Comparison of ENCODE assay signal across 2 cellular contexts in genomic region chr10:99540673-99541531, GRCh38.
TF ChIP-seq lines count a peak whose summit lies in the region.

No MANE protein-coding gene starts in this region.

TF ChIP-seq in WTC11, 78 proteins besides CTCF, POLR2A, EP300 and RAD21 (continued from another document):
- TF ChIP-seq, protein P1, sequence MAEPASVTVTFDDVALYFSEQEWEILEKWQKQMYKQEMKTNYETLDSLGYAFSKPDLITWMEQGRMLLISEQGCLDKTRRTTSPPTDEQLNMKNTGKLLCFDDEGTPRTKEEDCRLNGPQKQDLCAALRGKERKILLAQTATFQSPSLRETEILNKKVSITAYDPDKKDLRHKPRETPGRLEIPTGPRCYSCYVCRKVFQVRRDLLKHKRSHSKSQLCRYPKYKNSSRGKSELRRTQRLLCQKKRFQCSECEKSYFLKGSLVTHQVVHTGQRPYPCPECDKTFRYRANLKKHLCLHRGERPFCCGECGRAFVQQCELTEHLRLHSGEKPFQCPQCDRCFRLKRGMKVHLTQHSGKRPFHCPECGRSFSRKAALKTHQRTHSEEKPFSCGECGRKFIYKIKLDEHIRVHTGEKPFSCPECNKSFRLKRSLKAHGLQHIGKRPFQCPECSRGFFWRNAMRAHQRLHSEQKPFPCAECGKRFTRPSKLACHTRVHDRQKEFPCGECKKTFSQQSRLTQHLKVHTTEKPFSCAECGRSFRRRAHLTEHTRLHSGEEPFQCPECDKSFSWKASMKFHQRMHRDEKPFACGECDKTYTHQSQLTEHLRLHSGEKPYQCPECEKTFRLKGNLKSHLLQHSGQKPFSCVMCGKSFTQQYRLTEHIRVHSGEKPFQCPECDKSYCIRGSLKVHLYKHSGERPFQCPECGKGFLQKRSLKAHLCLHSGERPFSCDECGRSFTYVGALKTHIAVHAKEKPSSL (CRISPR knock-in tag; conservative IDR thresholded peaks at IDR 0.05), result no peak
TF ChIP-seq in WTC11: peak in this region for 1.

TF ChIP-seq in HepG2, 621 proteins besides CTCF, POLR2A, EP300 and RAD21 (continued from another document):
- TF ChIP-seq, protein P2, sequence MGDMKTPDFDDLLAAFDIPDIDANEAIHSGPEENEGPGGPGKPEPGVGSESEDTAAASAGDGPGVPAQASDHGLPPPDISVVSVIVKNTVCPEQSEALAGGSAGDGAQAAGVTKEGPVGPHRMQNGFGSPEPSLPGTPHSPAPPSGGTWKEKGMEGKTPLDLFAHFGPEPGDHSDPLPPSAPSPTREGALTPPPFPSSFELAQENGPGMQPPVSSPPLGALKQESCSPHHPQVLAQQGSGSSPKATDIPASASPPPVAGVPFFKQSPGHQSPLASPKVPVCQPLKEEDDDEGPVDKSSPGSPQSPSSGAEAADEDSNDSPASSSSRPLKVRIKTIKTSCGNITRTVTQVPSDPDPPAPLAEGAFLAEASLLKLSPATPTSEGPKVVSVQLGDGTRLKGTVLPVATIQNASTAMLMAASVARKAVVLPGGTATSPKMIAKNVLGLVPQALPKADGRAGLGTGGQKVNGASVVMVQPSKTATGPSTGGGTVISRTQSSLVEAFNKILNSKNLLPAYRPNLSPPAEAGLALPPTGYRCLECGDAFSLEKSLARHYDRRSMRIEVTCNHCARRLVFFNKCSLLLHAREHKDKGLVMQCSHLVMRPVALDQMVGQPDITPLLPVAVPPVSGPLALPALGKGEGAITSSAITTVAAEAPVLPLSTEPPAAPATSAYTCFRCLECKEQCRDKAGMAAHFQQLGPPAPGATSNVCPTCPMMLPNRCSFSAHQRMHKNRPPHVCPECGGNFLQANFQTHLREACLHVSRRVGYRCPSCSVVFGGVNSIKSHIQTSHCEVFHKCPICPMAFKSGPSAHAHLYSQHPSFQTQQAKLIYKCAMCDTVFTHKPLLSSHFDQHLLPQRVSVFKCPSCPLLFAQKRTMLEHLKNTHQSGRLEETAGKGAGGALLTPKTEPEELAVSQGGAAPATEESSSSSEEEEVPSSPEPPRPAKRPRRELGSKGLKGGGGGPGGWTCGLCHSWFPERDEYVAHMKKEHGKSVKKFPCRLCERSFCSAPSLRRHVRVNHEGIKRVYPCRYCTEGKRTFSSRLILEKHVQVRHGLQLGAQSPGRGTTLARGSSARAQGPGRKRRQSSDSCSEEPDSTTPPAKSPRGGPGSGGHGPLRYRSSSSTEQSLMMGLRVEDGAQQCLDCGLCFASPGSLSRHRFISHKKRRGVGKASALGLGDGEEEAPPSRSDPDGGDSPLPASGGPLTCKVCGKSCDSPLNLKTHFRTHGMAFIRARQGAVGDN (CRISPR knock-in tag; IDR thresholded peaks at IDR 0.05), result peak; percentile 25; the same call in 1 of the 2 replicates
- TF ChIP-seq REL (CRISPR knock-in tag; conservative IDR thresholded peaks at IDR 0.05), result no peak
- peak; percentile 83 for TF ChIP-seq BCL6 (CRISPR knock-in tag; IDR thresholded peaks at IDR 0.05)
- TF ChIP-seq JDP2 (CRISPR knock-in tag; IDR thresholded peaks at IDR 0.05; ENCODE audit: borderline replicate concordance), result no peak
- no peak for TF ChIP-seq ZNF350 (CRISPR knock-in tag; IDR thresholded peaks at IDR 0.05; ENCODE audit: borderline replicate concordance, low read depth)
- TF ChIP-seq RNF2 (conservative IDR thresholded peaks at IDR 0.05; ENCODE audit: low read depth), result peak; percentile 80; the same call in 1 of the 2 replicates
- TF ChIP-seq EZH2 (conservative IDR thresholded peaks at IDR 0.05; ENCODE audit: low read depth, low read length), result 0 out of 2 replicates have a peak, but pooled peaks have one; percentile 78
- TF ChIP-seq ZNF446 (CRISPR knock-in tag; IDR thresholded peaks at IDR 0.05), result no peak
- no peak for TF ChIP-seq CREB1 (IDR thresholded peaks at IDR 0.05)
- TF ChIP-seq CREB1 (CRISPR knock-in tag; IDR thresholded peaks at IDR 0.05), result no peak
- no peak for TF ChIP-seq PAX8 (CRISPR knock-in tag; IDR thresholded peaks at IDR 0.05; ENCODE audit: borderline replicate concordance)
- no peak for TF ChIP-seq ZNF616 (CRISPR knock-in tag; IDR thresholded peaks at IDR 0.05; ENCODE audit: low read depth)
- no peak for TF ChIP-seq IKZF5 (CRISPR knock-in tag; IDR thresholded peaks at IDR 0.05)
- peak; percentile 51; the same call in 1 of the 2 replicates for TF ChIP-seq UBTF (CRISPR knock-in tag; IDR thresholded peaks at IDR 0.05)
- TF ChIP-seq NFYB (CRISPR knock-in tag; IDR thresholded peaks at IDR 0.05), result no peak
- TF ChIP-seq HNRNPK (IDR thresholded peaks at IDR 0.05; ENCODE audit: low read depth, low read length, poor library complexity, severe bottlenecking), result no peak
- TF ChIP-seq PRPF4 (IDR thresholded peaks at IDR 0.05; ENCODE audit: low read depth, low read length, poor library complexity, severe bottlenecking), result no peak
- 0 out of 2 replicates have a peak, but pooled peaks have one; percentile 46 for TF ChIP-seq MTF2 (CRISPR knock-in tag; IDR thresholded peaks at IDR 0.05; ENCODE audit: borderline replicate concordance)
- TF ChIP-seq ZNF782 (CRISPR knock-in tag; IDR thresholded peaks at IDR 0.05; ENCODE audit: borderline replicate concordance), result no peak
